ENCODE assay signal across 25 cellular contexts in genomic region chr15:32685576-32685975, GRCh38. TPM values are rescaled to one million over a fixed set of nuclear protein-coding genes. Genes with fewer than 3 reads are reported as not detected.
DNase-seq lines count a peak whose midpoint lies in the region; ATAC-seq and TF ChIP-seq lines count a peak whose summit lies in the region.
"Had no signal": no experiment of that assay in that cellular context is flagged by ENCODE, and none has a peak within 500 bp of the region (broad histone marks: within the 10 kb centered on the region; RNA-seq: fewer than 3 reads in every experiment).

No MANE protein-coding gene starts in this region.

- H3K9me3 ChIP-seq in breast epithelium, result no peaks in the 10 kb centered on the region
- no peaks in the 10 kb centered on the region for H3K9me3 ChIP-seq in skeletal muscle satellite cell (replicated peaks; ENCODE audit: low read length)

- H3K27ac Mint-ChIP-seq in MCF 10A (ENCODE audit: low read depth, unreplicated experiment), result no peak overlapping the region
- H3K27ac Mint-ChIP-seq: activated CD4-positive, alpha-beta T cell treated with anti-CD3 and anti-CD28 coated beads for 36 hours; activated CD8-positive, alpha-beta memory T cell treated with anti-CD3 and anti-CD28 coated beads, Interleukin-2, amount 10 ng/mL, durations not matched to agents 7 days and 5 days; mesothelial cell of epicardium; nephron progenitor cell; progenitor cell of endocrine pancreas; stimulated activated memory B cell treated with anti-CD40 and anti-IgM and Interleukin-4, amounts not matched to agents 10 μg/mL and 1 μg/mL and 100 μg/mL, for 72 hours had no signal

- H3K4me2 ChIP-seq in skeletal muscle satellite cell (ENCODE audit: low read length), result peak overlapping the region; percentile 45

- intact Hi-C loops in MCF 10A (cut with micrococcal nuclease) (no loop called here), breast epithelium (cut with DNase I; ENCODE audit: low total_unique reads) (no loop called here)

- peaks cover 8% of the 10 kb centered on the region for H3K9me3 Mint-ChIP-seq in MCF 10A (ENCODE audit: unreplicated experiment)

- H3K4me1 ChIP-seq in breast epithelium (no peaks in the 10 kb centered on the region), skeletal muscle satellite cell (ENCODE audit: control insufficient read depth, insufficient read depth, low read length) (peaks cover 65% of the 10 kb centered on the region)

- TF ChIP-seq CTCF in MCF 10A (IDR thresholded peaks at IDR 0.05; ENCODE audit: unreplicated experiment) (no peak), breast epithelium (IDR thresholded peaks at IDR 0.05) (no peak), fibroblast of pulmonary artery (IDR thresholded peaks at IDR 0.05; ENCODE audit: low read length, missing control alignments) (no peak)

- H3K4me3 ChIP-seq in breast epithelium (no peak overlapping the region), fibroblast of pulmonary artery (replicated peaks; ENCODE audit: low read depth, low read length) (no peak overlapping the region), skeletal muscle satellite cell (ENCODE audit: low read length) (peak overlapping the region; percentile 13)
- H3K4me3 ChIP-seq: SK-N-MC had no signal

- no peaks in the 10 kb centered on the region for H3K27me3 ChIP-seq in breast epithelium
- H3K27me3 ChIP-seq in skeletal muscle satellite cell (ENCODE audit: control insufficient read depth, insufficient read depth, low read length), result no peaks in the 10 kb centered on the region

- H3K4me1 Mint-ChIP-seq in MCF 10A (ENCODE audit: insufficient read depth, unreplicated experiment), result peaks cover 70% of the 10 kb centered on the region
- H3K4me1 Mint-ChIP-seq: mesothelial cell of epicardium; stimulated activated memory B cell treated with anti-CD40 and anti-IgM and Interleukin-4, amounts not matched to agents 10 μg/mL and 1 μg/mL and 100 μg/mL, for 72 hours had no signal

- ATAC-seq in HG03354 (IDR thresholded peaks at IDR 0.05; ENCODE audit: poor library complexity, severe bottlenecking, unreplicated experiment), result no peak
- ATAC-seq: activated CD4-positive, alpha-beta T cell treated with anti-CD3 and anti-CD28 coated beads for 36 hours; activated CD8-positive, alpha-beta memory T cell treated with anti-CD3 and anti-CD28 coated beads, Interleukin-2, amount 10 ng/mL, durations not matched to agents 7 days and 5 days; stimulated activated memory B cell treated with anti-CD40 and anti-IgM and Interleukin-4, amounts not matched to agents 10 μg/mL and 1 μg/mL and 100 μg/mL, for 72 hours had no signal

- peak; percentile 45 for DNase-seq in MCF 10A (ENCODE audit: unreplicated experiment)
- no peak for DNase-seq in breast epithelium (ENCODE audit: low spot score in 2 of 2)
- peak; percentile 46 for DNase-seq in amniotic epithelial cell (ENCODE audit: low read depth)
- DNase-seq in fibroblast of pulmonary artery (ENCODE audit: low read depth), result peak; percentile 89
- DNase-seq in foreskin melanocyte, result no peak
- no peak for DNase-seq in erythroblast (lab: John Stamatoyannopoulos, UW)
- DNase-seq: 8988T; activated CD4-positive, alpha-beta T cell treated with anti-CD3 and anti-CD28 coated beads for 36 hours; activated CD8-positive, alpha-beta memory T cell treated with anti-CD3 and anti-CD28 coated beads, Interleukin-2, amount 10 ng/mL, durations not matched to agents 7 days and 5 days; activated effector memory CD4-positive, alpha-beta T cell treated with anti-CD3 and anti-CD28 coated beads, Interleukin-2, amount 50 U/mL, for 16 hours; cortex of kidney; hippocampal formation; kidney glomerular epithelial cell; NCI-H1417 treated with DMSO at 0.1 percent for 48 hours; NCI-H2171; NCI-H526 treated with DMSO at 0.1 percent for 48 hours; nephron progenitor cell; OCI-M1; T1000 had no signal

- TF ChIP-seq POLR2A in breast epithelium (IDR thresholded peaks at IDR 0.05) (no peak), erythroblast (IDR thresholded peaks at IDR 0.05; ENCODE audit: low read length) (no peak)

- POLR2A ChIA-PET in MCF 10A (lab: Yijun Ruan, JAX), result no interaction called here

- H3K36me3 ChIP-seq in breast epithelium (no peaks in the 10 kb centered on the region), skeletal muscle satellite cell (ENCODE audit: insufficient read depth, low read length) (no peaks in the 10 kb centered on the region)

- peak overlapping the region in 1 of 2 donors; percentile 0 for H3K27ac ChIP-seq in breast epithelium
- H3K27ac ChIP-seq: SK-N-MC had no signal

- no TSS peak for BruUV-seq in MCF 10A (replicated peaks; lab: Mats Ljungman, UMichigan)

- CTCF ChIA-PET in MCF 10A (lab: Yijun Ruan, JAX), result interaction anchor here (1.2 to 1.4 kb wide), 2 partner anchors 17 to 23 kb away, joined by 4 to 7 read pairs; no protein-coding TSS in a partner anchor

- H3K4me3 Mint-ChIP-seq in MCF 10A (ENCODE audit: unreplicated experiment), result no peak overlapping the region
- H3K4me3 Mint-ChIP-seq: activated CD4-positive, alpha-beta T cell treated with anti-CD3 and anti-CD28 coated beads for 36 hours; activated CD8-positive, alpha-beta memory T cell treated with anti-CD3 and anti-CD28 coated beads, Interleukin-2, amount 10 ng/mL, durations not matched to agents 7 days and 5 days; mesothelial cell of epicardium; nephron progenitor cell; stimulated activated memory B cell treated with anti-CD40 and anti-IgM and Interleukin-4, amounts not matched to agents 10 μg/mL and 1 μg/mL and 100 μg/mL, for 72 hours had no signal

- H3K9ac ChIP-seq in skeletal muscle satellite cell (ENCODE audit: low read depth, low read length), result peak overlapping the region; percentile 56

- H3K27me3 Mint-ChIP-seq in MCF 10A (ENCODE audit: insufficient read depth, unreplicated experiment), result no peaks in the 10 kb centered on the region
- H3K27me3 Mint-ChIP-seq: activated CD4-positive, alpha-beta T cell treated with anti-CD3 and anti-CD28 coated beads for 36 hours; activated CD8-positive, alpha-beta memory T cell treated with anti-CD3 and anti-CD28 coated beads, Interleukin-2, amount 10 ng/mL, durations not matched to agents 7 days and 5 days; progenitor cell of endocrine pancreas; stimulated activated memory B cell treated with anti-CD40 and anti-IgM and Interleukin-4, amounts not matched to agents 10 μg/mL and 1 μg/mL and 100 μg/mL, for 72 hours had no signal

- no peaks in the 10 kb centered on the region for H3K36me3 Mint-ChIP-seq in MCF 10A (ENCODE audit: insufficient read depth, unreplicated experiment)
- H3K36me3 Mint-ChIP-seq: stimulated activated memory B cell treated with anti-CD40 and anti-IgM and Interleukin-4, amounts not matched to agents 10 μg/mL and 1 μg/mL and 100 μg/mL, for 72 hours had no signal

RNA-seq across cellular contexts. Expression of gene GREM1, which starts 32.2 kb away (rescaled TPM):
- total RNA-seq in MCF 10A (2022) (not detected in 2 replicates), breast epithelium (10 to 100 TPM in 1 of 3 donors, 1 to 10 TPM in 2; 1.4 to 21.3 (median 2.5) TPM)
- total RNA-seq in skeletal muscle satellite cell (2012; rRNA removed), result 3.0 and 4.4 TPM in 2 replicates
- total RNA-seq: activated CD4-positive, alpha-beta T cell treated with anti-CD3 and anti-CD28 coated beads for 36 hours; activated CD8-positive, alpha-beta memory T cell treated with anti-CD3 and anti-CD28 coated beads, Interleukin-2, amount 10 ng/mL, durations not matched to agents 7 days and 5 days had no signal

RNA-seq across cellular contexts. Expression of gene SCG5, which starts 44.1 kb away (rescaled TPM):
- total RNA-seq in MCF 10A (2022) (4.0 and 7.4 TPM in 2 replicates), breast epithelium (10 to 100 TPM in 1 of 3 donors, 1 to 10 TPM in 1, not detected in 1; 5.0 to 11.1 TPM)
- total RNA-seq in skeletal muscle satellite cell (2012; rRNA removed), result 3.8 and 5.7 TPM in 2 replicates

Comparison
In these comparisons a context has a peak if more than half of its experiments do, and no peak if none do; other contexts are left out.
1. DNase-seq: peak in MCF 10A (single experiment), amniotic epithelial cell (single experiment) and fibroblast of pulmonary artery (single experiment); none in breast epithelium (0 of 2), foreskin melanocyte (single experiment) and erythroblast (0 of 2).